11 cellular contexts compared by ENCODE assay signal in the genomic region with DNA sequence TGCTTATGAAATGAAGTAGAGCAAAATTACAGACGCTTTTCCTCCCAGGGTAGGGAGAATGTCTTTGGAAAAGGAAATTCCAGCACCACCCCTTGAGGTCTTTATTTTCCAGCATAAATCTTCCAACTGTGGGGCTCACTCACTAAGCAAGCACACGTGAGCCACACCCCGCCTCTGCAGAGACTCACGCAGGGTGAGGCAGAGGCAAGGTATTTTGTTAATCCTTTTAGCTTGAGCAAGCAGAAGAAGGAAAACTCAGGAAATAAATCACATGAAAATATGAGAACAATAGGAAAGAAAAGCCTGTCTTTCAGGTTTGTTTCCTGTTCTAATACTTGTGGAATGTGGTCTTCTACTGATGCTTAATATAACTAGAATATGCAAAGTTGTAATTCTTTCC. TPM values are rescaled to one million over a fixed set of nuclear protein-coding genes. Genes with fewer than 3 reads are reported as not detected.
DNase-seq lines count a peak whose midpoint lies in the region; ATAC-seq and TF ChIP-seq lines count a peak whose summit lies in the region.
"Had no signal": no experiment of that assay in that cellular context is flagged by ENCODE, and none has a peak within 500 bp of the region (broad histone marks: within the 10 kb centered on the region; RNA-seq: fewer than 3 reads in every experiment).

No MANE protein-coding gene starts in this region.

- TF ChIP-seq CTCF in IMR-90 (conservative IDR thresholded peaks at IDR 0.05; ENCODE audit: low read depth, low read length) (no peak), choroid plexus epithelial cell (conservative IDR thresholded peaks at IDR 0.05; ENCODE audit: low read depth, low read length) (no peak), nephron (IDR thresholded peaks at IDR 0.05; ENCODE audit: unreplicated experiment in 3 of 3) (no peak)

- H4K8ac ChIP-seq in IMR-90 (ENCODE audit: low read depth in 2 of 2, low read length in 2 of 2), result peak overlapping the region in 1 of 2 experiments; percentile 10; a peak in 1 of 4 replicates

- peaks cover 4% of the 10 kb centered on the region for H3K9me1 ChIP-seq in IMR-90 (ENCODE audit: insufficient read depth, low read length)

- H3K18ac ChIP-seq in IMR-90 (ENCODE audit: low read depth, low read length), result no peak overlapping the region

- dilution Hi-C loops in IMR-90 (cut with HindIII; ENCODE audit: low sequenced_read_pairs, unreplicated experiment), result no loop called here

- no peak overlapping the region; the same call in 1 of the 2 replicates for H4K91ac ChIP-seq in IMR-90 (ENCODE audit: insufficient read depth, low read depth, low read length)

- H3K56ac ChIP-seq in IMR-90 (ENCODE audit: extremely low read depth, insufficient read depth, low read length), result no peak overlapping the region

- peak overlapping the region; percentile 64 to 86 (median 80) for H3K27ac Mint-ChIP-seq in nephron

- H3K36me3 ChIP-seq in IMR-90 (ENCODE audit: control insufficient read depth, insufficient read depth, low read length), result no peaks in the 10 kb centered on the region
- H3K36me3 ChIP-seq: adrenal gland had no signal

- CTCF ChIA-PET in IMR-90 (lab: Yijun Ruan, JAX), result no interaction called here

- no TSS peak for BruUV-seq in IMR-90 (replicated peaks; lab: Mats Ljungman, UMichigan)

- TF ChIP-seq RAD21 in IMR-90 (IDR thresholded peaks at IDR 0.05; ENCODE audit: low read length), result no peak

- intact Hi-C loops in IMR-90 (cut with micrococcal nuclease), result loop anchor here (5.0 kb wide), 1 partner anchor 46 kb away; no protein-coding TSS in a partner anchor

- H2AK9ac ChIP-seq in IMR-90 (replicated peaks; ENCODE audit: low read depth, low read length, poor library complexity), result no peak overlapping the region

- no peak overlapping the region for H2BK20ac ChIP-seq in IMR-90 (ENCODE audit: low read depth, low read length)

- no peaks in the 10 kb centered on the region for H4K20me1 ChIP-seq in IMR-90 (ENCODE audit: insufficient read depth, low read length)

- H3K4me1 ChIP-seq in IMR-90 (ENCODE audit: control insufficient read depth, insufficient read depth, low read length), result peaks cover 10% of the 10 kb centered on the region

- peaks cover 8 to 28% of the 10 kb centered on the region in 2 experiments for H3K79me1 ChIP-seq in IMR-90 (ENCODE audit: low read depth in 1 of 2, low read length in 2 of 2)

- ATAC-seq in IMR-90 (ENCODE audit: low read depth), result peak; percentile 18; the same call in 1 of the 2 replicates
- ATAC-seq in GM19397 (IDR thresholded peaks at IDR 0.05; ENCODE audit: unreplicated experiment), result no peak
- ATAC-seq in GM18907 (IDR thresholded peaks at IDR 0.05; ENCODE audit: unreplicated experiment), result no peak

- H3K14ac ChIP-seq in IMR-90 (replicated peaks; ENCODE audit: low read depth, low read length), result no peak overlapping the region

- peak overlapping the region in 1 of 3 experiments; percentile 37 for H3K4me3 Mint-ChIP-seq in nephron

- H3K27me3 ChIP-seq in IMR-90 (ENCODE audit: control insufficient read depth, insufficient read depth, low read length), result no peaks in the 10 kb centered on the region
- H3K27me3 ChIP-seq: adrenal gland had no signal

- H2BK120ac ChIP-seq in IMR-90 (ENCODE audit: low read depth, low read length), result peak overlapping the region; percentile 45; the same call in 1 of the 2 replicates

- H3K9ac ChIP-seq in IMR-90 (ENCODE audit: low read depth, low read length), result 0 out of 2 replicates have a peak overlapping the region, but pooled peaks have one; percentile 4

- POLR2A ChIA-PET in IMR-90 (lab: Charles Lee; ENCODE audit: unreplicated experiment), result no interaction called here

- H3K9me3 Mint-ChIP-seq in nephron, result peaks cover 19% of the 10 kb centered on the region

- H2BK5ac ChIP-seq in IMR-90 (ENCODE audit: low read depth, low read length, poor library complexity, severe bottlenecking), result peak overlapping the region; percentile 40

- peak overlapping the region; percentile 12; the same call in 1 of the 2 replicates for H3K4ac ChIP-seq in IMR-90 (ENCODE audit: low read depth, low read length)

- no peaks in the 10 kb centered on the region for H3K9me3 ChIP-seq in IMR-90 (ENCODE audit: control insufficient read depth, insufficient read depth, low read length)
- H3K9me3 ChIP-seq: adrenal gland had no signal

- no peaks in the 10 kb centered on the region for H3K27me3 Mint-ChIP-seq in nephron (ENCODE audit: low read depth)

- in situ Hi-C loops in IMR-90 (cut with MboI; ENCODE audit: low sequenced_read_pairs), result no loop called here

- H2AK5ac ChIP-seq in IMR-90 (ENCODE audit: low read depth, low read length), result no peak overlapping the region

- peaks cover 37% of the 10 kb centered on the region for H3K4me1 Mint-ChIP-seq in nephron

- DNase-seq in AG20443 (ENCODE audit: low spot score) (peak; percentile 81), IMR-90 (peak; percentile 77), choroid plexus epithelial cell (ENCODE audit: low read depth) (peak; percentile 59), MV-4-11 (lab: John Stamatoyannopoulos, UW) (no peak)
- no peak for DNase-seq in activated CD4-positive, alpha-beta T cell treated with anti-CD3 and anti-CD28 coated beads for 1 hour
- DNase-seq: adrenal gland, NCI-H1436 treated with DMSO at 0.1 percent for 48 hours, T1000 had no signal

- peaks cover 4% of the 10 kb centered on the region for H3K36me3 Mint-ChIP-seq in nephron (ENCODE audit: low read depth)

- H4K5ac ChIP-seq in IMR-90 (ENCODE audit: low read depth, low read length), result no peak overlapping the region; the same call in 1 of the 2 replicates

- H2AFZ ChIP-seq in IMR-90 (replicated peaks; ENCODE audit: low read length, poor library complexity), result no peak overlapping the region

- TF ChIP-seq POLR2A in IMR-90 (IDR thresholded peaks at IDR 0.05; ENCODE audit: low read depth, low read length), result no peak

- no peak overlapping the region for H2BK15ac ChIP-seq in IMR-90 (ENCODE audit: low read depth, low read length)

- no peak overlapping the region for H3K23ac ChIP-seq in IMR-90 (ENCODE audit: low read depth, low read length)

- no peak overlapping the region for H3K4me3 ChIP-seq in IMR-90 (ENCODE audit: insufficient read depth, low read depth, low read length)
- no peak overlapping the region for H3K4me3 ChIP-seq in choroid plexus epithelial cell (ENCODE audit: low read depth, low read length)
- H3K4me3 ChIP-seq: adrenal gland had no signal

- peak overlapping the region; percentile 80; the same call in 1 of the 2 replicates for H3K27ac ChIP-seq in IMR-90 (ENCODE audit: insufficient read depth, low read length)

- no CpG with 5 or more reads among the region's 4 CpGs for WGBS in IMR-90 (ENCODE audit: extremely low coverage in 2 of 2, insufficient read length in 1 of 2), 2 experiments

- peak overlapping the region; percentile 62 for H3K4me2 ChIP-seq in IMR-90 (ENCODE audit: low read depth, low read length)

TF ChIP-seq in IMR-90, 13 proteins besides CTCF, POLR2A, EP300 and RAD21:
- TF ChIP-seq, protein P1, sequence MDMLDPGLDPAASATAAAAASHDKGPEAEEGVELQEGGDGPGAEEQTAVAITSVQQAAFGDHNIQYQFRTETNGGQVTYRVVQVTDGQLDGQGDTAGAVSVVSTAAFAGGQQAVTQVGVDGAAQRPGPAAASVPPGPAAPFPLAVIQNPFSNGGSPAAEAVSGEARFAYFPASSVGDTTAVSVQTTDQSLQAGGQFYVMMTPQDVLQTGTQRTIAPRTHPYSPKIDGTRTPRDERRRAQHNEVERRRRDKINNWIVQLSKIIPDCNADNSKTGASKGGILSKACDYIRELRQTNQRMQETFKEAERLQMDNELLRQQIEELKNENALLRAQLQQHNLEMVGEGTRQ (IDR thresholded peaks at IDR 0.05; ENCODE audit: low read depth, low read length), result peak; percentile 77
- TF ChIP-seq CEBPB (IDR thresholded peaks at IDR 0.05; ENCODE audit: low read depth, low read length), result no peak
- peak; percentile 96 for TF ChIP-seq BHLHE40 (IDR thresholded peaks at IDR 0.05; ENCODE audit: low read depth, low read length)

RNA-seq across cellular contexts. Expression of a gene that starts 4.1 kb away (rescaled TPM):
- total RNA-seq in IMR-90 (2012; rRNA removed), result 74.2 and 76.9 TPM in 2 replicates
- polyA plus RNA-seq in IMR-90 (2012; rRNA removed), result 12.7 and 14.5 TPM in 2 replicates
- 3.5 and 4.2 TPM in 2 replicates for polyA plus RNA-seq in IMR-90 (2012; cell fraction: cytosol; rRNA removed)
- 4.6 and 15.0 TPM in 2 replicates for polyA plus RNA-seq in IMR-90 (2012; cell fraction: nucleus; rRNA removed; ENCODE audit: low replicate concordance)

Comparison
In these comparisons a context has a peak if more than half of its experiments do, and no peak if none do; other contexts are left out.
1. DNase-seq: peak in AG20443 (single experiment), IMR-90 (single experiment) and choroid plexus epithelial cell (single experiment); none in activated CD4-positive, alpha-beta T cell treated with anti-CD3 and anti-CD28 coated beads for 1 hour (single experiment) and MV-4-11 (single experiment).